ENCODE assay signal across 22 cellular contexts in the genomic region with DNA sequence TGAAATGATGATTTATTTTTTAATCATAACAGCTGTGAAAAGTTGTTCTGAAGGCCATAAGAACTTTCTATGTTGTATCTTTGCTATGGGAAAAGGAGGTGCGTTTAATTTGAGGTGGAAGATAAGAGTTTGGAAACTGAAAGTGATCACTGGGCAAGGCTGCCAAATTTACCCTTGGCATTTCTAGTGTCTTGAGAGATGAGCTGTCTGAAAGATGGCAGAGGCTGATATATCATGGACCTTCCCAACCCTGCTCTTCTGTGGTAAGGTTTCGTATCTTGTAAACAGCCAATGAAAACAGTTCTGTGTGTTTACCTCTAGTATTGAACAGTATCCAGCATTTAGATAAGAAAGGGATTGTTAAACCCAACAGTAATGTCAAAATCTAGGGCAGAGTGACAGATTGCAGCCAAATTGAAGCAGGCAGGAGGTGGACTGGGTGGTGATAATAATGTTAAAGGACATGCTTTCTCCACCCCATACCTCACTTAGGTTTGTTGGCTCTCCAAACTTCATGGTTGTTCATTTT. TPM values are rescaled to one million over a fixed set of nuclear protein-coding genes. Genes with fewer than 3 reads are reported as not detected.
DNase-seq lines count a peak whose midpoint lies in the region; ATAC-seq and TF ChIP-seq lines count a peak whose summit lies in the region.
"Had no signal": no experiment of that assay in that cellular context is flagged by ENCODE, and none has a peak within 500 bp of the region (broad histone marks: within the 10 kb centered on the region; RNA-seq: fewer than 3 reads in every experiment).

No MANE protein-coding gene starts in this region.

- intact Hi-C loops in CD14-positive monocyte (cut with micrococcal nuclease) = no loop called here

- no peaks in the 10 kb centered on the region for H3K36me3 ChIP-seq in MM.1S (replicated peaks; ENCODE audit: insufficient read depth, low read length)
- H3K36me3 ChIP-seq: breast epithelium, neural progenitor cell had no signal

- no peaks in the 10 kb centered on the region for H3K27me3 Mint-ChIP-seq in activated naive CD4-positive, alpha-beta T cell treated with anti-CD3 and anti-CD28 coated beads, Interleukin-2, amount 10 ng/mL, durations not matched to agents 7 days and 5 days
- no peaks in the 10 kb centered on the region for H3K27me3 Mint-ChIP-seq in activated naive CD8-positive, alpha-beta T cell treated with anti-CD3 and anti-CD28 coated beads, Interleukin-2, amount 10 ng/mL, durations not matched to agents 7 days and 5 days
- no peaks in the 10 kb centered on the region for H3K27me3 Mint-ChIP-seq in stimulated activated naive CD8-positive, alpha-beta T cell treated with anti-CD3 and anti-CD28 coated beads, Interleukin-15, amount 100 ng/mL, for 72 hours
- peaks cover 0 to 6% (median 5%) of the 10 kb centered on the region in 3 donors for H3K27me3 Mint-ChIP-seq in CD14-positive monocyte (ENCODE audit: low read depth in 3 of 3)

- no peak overlapping the region for H3K4me3 Mint-ChIP-seq in activated naive CD4-positive, alpha-beta T cell treated with anti-CD3 and anti-CD28 coated beads, Interleukin-2, amount 10 ng/mL, durations not matched to agents 7 days and 5 days
- peak overlapping the region; percentile 65 for H3K4me3 Mint-ChIP-seq in activated naive CD8-positive, alpha-beta T cell treated with anti-CD3 and anti-CD28 coated beads, Interleukin-2, amount 10 ng/mL, durations not matched to agents 7 days and 5 days
- H3K4me3 Mint-ChIP-seq in stimulated activated naive CD8-positive, alpha-beta T cell treated with anti-CD3 and anti-CD28 coated beads, Interleukin-15, amount 100 ng/mL, for 72 hours = peak overlapping the region; percentile 52 to 98
- no peak overlapping the region for H3K4me3 Mint-ChIP-seq in CD14-positive monocyte
- H3K4me3 Mint-ChIP-seq: dendritic cell treated with granulocyte-macrophage colony-stimulating factor and Interleukin-4, amounts not matched to agents 40 ng/mL and 50 ng/mL, for 4 days; mesothelial cell of epicardium; neural progenitor cell had no signal

- no peaks in the 10 kb centered on the region for H4K20me1 ChIP-seq in MM.1S (ENCODE audit: insufficient read depth, low read length)

- CTCF ChIA-PET in activated naive CD4-positive, alpha-beta T cell treated with anti-CD3 and anti-CD28 coated beads, Interleukin-2, amount 10 ng/mL, durations not matched to agents 7 days and 5 days (lab: Charles Lee) = interaction anchor here (1.8 kb wide), 1 partner anchor 391 kb away, joined by 6 read pairs; no protein-coding TSS in a partner anchor

- peak; percentile 18 for ATAC-seq in activated naive CD8-positive, alpha-beta T cell treated with anti-CD3 and anti-CD28 coated beads, Interleukin-2, amount 10 ng/mL, durations not matched to agents 7 days and 5 days (ENCODE audit: low read depth)
- no peak for ATAC-seq in stimulated activated naive CD8-positive, alpha-beta T cell treated with anti-CD3 and anti-CD28 coated beads, Interleukin-15, amount 100 ng/mL, for 72 hours
- ATAC-seq in HG03565 (IDR thresholded peaks at IDR 0.05; ENCODE audit: unreplicated experiment) = no peak
- ATAC-seq: foreskin keratinocyte, Panc1 had no signal

- peaks cover 11% of the 10 kb centered on the region for H3K79me2 ChIP-seq in MM.1S (ENCODE audit: low read length)

- H3K4me1 Mint-ChIP-seq in activated naive CD4-positive, alpha-beta T cell treated with anti-CD3 and anti-CD28 coated beads, Interleukin-2, amount 10 ng/mL, durations not matched to agents 7 days and 5 days = peaks cover 62% of the 10 kb centered on the region
- H3K4me1 Mint-ChIP-seq in activated naive CD8-positive, alpha-beta T cell treated with anti-CD3 and anti-CD28 coated beads, Interleukin-2, amount 10 ng/mL, durations not matched to agents 7 days and 5 days = peaks cover 59% of the 10 kb centered on the region
- H3K4me1 Mint-ChIP-seq in stimulated activated naive CD8-positive, alpha-beta T cell treated with anti-CD3 and anti-CD28 coated beads, Interleukin-15, amount 100 ng/mL, for 72 hours = peaks cover 90% of the 10 kb centered on the region
- H3K4me1 Mint-ChIP-seq in CD14-positive monocyte = peaks cover 84% of the 10 kb centered on the region

- no peak overlapping the region for H3K9ac ChIP-seq in MM.1S (ENCODE audit: low read length)
- H3K9ac ChIP-seq: neural progenitor cell had no signal

- H3K9me3 Mint-ChIP-seq in activated naive CD4-positive, alpha-beta T cell treated with anti-CD3 and anti-CD28 coated beads, Interleukin-2, amount 10 ng/mL, durations not matched to agents 7 days and 5 days = no peaks in the 10 kb centered on the region
- H3K9me3 Mint-ChIP-seq in activated naive CD8-positive, alpha-beta T cell treated with anti-CD3 and anti-CD28 coated beads, Interleukin-2, amount 10 ng/mL, durations not matched to agents 7 days and 5 days = no peaks in the 10 kb centered on the region
- no peaks in the 10 kb centered on the region for H3K9me3 Mint-ChIP-seq in stimulated activated naive CD8-positive, alpha-beta T cell treated with anti-CD3 and anti-CD28 coated beads, Interleukin-15, amount 100 ng/mL, for 72 hours
- peaks cover 0 to 2% (median 0%) of the 10 kb centered on the region in 7 donors for H3K9me3 Mint-ChIP-seq in CD14-positive monocyte
- H3K9me3 Mint-ChIP-seq: dendritic cell treated with granulocyte-macrophage colony-stimulating factor and Interleukin-4, amounts not matched to agents 40 ng/mL and 50 ng/mL, for 4 days; neural progenitor cell had no signal

- peak overlapping the region; percentile 12; the same call in 1 of the 2 replicates for H3K4me2 ChIP-seq in MM.1S (ENCODE audit: low read depth, low read length)
- H3K4me2 ChIP-seq: neural progenitor cell had no signal

- H2AFZ ChIP-seq in MM.1S (ENCODE audit: low read length) = no peak overlapping the region
- H2AFZ ChIP-seq: neural progenitor cell had no signal

- H3K4me3 ChIP-seq in MM.1S (ENCODE audit: low read length) = no peak overlapping the region
- H3K4me3 ChIP-seq: breast epithelium, neural progenitor cell, SK-N-MC had no signal

- no peak overlapping the region for H3K27ac ChIP-seq in MM.1S (ENCODE audit: low read length)
- H3K27ac ChIP-seq: breast epithelium, foreskin keratinocyte, HL-60, neural progenitor cell, SK-N-MC had no signal

- no peaks in the 10 kb centered on the region for H3K9me2 ChIP-seq in MM.1S (replicated peaks; ENCODE audit: insufficient read depth, low read length)

- no peaks in the 10 kb centered on the region for H3K27me3 ChIP-seq in MM.1S (replicated peaks; ENCODE audit: insufficient read depth, low read length)
- H3K27me3 ChIP-seq: breast epithelium, foreskin keratinocyte, neural progenitor cell had no signal

- H3K27ac Mint-ChIP-seq in activated naive CD4-positive, alpha-beta T cell treated with anti-CD3 and anti-CD28 coated beads, Interleukin-2, amount 10 ng/mL, durations not matched to agents 7 days and 5 days = peak overlapping the region; percentile 6
- H3K27ac Mint-ChIP-seq in activated naive CD8-positive, alpha-beta T cell treated with anti-CD3 and anti-CD28 coated beads, Interleukin-2, amount 10 ng/mL, durations not matched to agents 7 days and 5 days = peak overlapping the region; percentile 89
- no peak overlapping the region for H3K27ac Mint-ChIP-seq in stimulated activated naive CD8-positive, alpha-beta T cell treated with anti-CD3 and anti-CD28 coated beads, Interleukin-15, amount 100 ng/mL, for 72 hours
- H3K27ac Mint-ChIP-seq in CD14-positive monocyte = peak overlapping the region in 2 of 7 donors; percentile 20 to 78
- H3K27ac Mint-ChIP-seq: dendritic cell treated with granulocyte-macrophage colony-stimulating factor and Interleukin-4, amounts not matched to agents 40 ng/mL and 50 ng/mL, for 4 days; mesothelial cell of epicardium; neural progenitor cell had no signal

- TF ChIP-seq CTCF in MM.1S (IDR thresholded peaks at IDR 0.05; ENCODE audit: low read length) = no peak
- no peak for TF ChIP-seq CTCF in CD14-positive monocyte (IDR thresholded peaks at IDR 0.05)

- DNase-seq in activated naive CD4-positive, alpha-beta T cell treated with anti-CD3 and anti-CD28 coated beads, Interleukin-2, amount 10 ng/mL, durations not matched to agents 7 days and 5 days = no peak
- DNase-seq in activated naive CD4-positive, alpha-beta T cell treated with Interleukin-2 at 50 U/mL for 16 hours = no peak
- peak; percentile 39 for DNase-seq in MM.1S
- no peak for DNase-seq in activated naive CD8-positive, alpha-beta T cell treated with anti-CD3 and anti-CD28 coated beads, Interleukin-2, amount 10 ng/mL, durations not matched to agents 7 days and 5 days
- DNase-seq in stimulated activated naive CD8-positive, alpha-beta T cell treated with anti-CD3 and anti-CD28 coated beads, Interleukin-15, amount 100 ng/mL, for 72 hours = no peak
- no peak for DNase-seq in CD14-positive monocyte (ENCODE audit: low spot score)
- DNase-seq in NOMO-1 treated with dmso at 0.1 percent for 144 hours (lab: John Stamatoyannopoulos, UW; ENCODE audit: unreplicated experiment) = no peak
- DNase-seq: Caco-2, foreskin keratinocyte, KBM-7, kidney glomerular epithelial cell, NCI-H1048, NCI-H2107, retina had no signal

- no peaks in the 10 kb centered on the region for H3K9me3 ChIP-seq in MM.1S (replicated peaks; ENCODE audit: insufficient read depth, low read length)
- H3K9me3 ChIP-seq: breast epithelium, Caco-2 had no signal

- POLR2A ChIA-PET in activated naive CD8-positive, alpha-beta T cell treated with anti-CD3 and anti-CD28 coated beads, Interleukin-2, amount 10 ng/mL, durations not matched to agents 7 days and 5 days (lab: Charles Lee) = interaction anchor here (1.0 kb wide), 1 partner anchor 16 kb away, joined by 9 read pairs; the partner anchor contains the start of gene NFKBIZ

- H3K4me1 ChIP-seq in MM.1S (ENCODE audit: low read length) = peaks cover 29% of the 10 kb centered on the region
- H3K4me1 ChIP-seq: Caco-2 had no signal

- peaks cover under 1% of the 10 kb centered on the region for H3F3A ChIP-seq in MM.1S (ENCODE audit: insufficient read depth, low read length)

- H3K36me3 Mint-ChIP-seq in activated naive CD4-positive, alpha-beta T cell treated with anti-CD3 and anti-CD28 coated beads, Interleukin-2, amount 10 ng/mL, durations not matched to agents 7 days and 5 days = peaks cover 29% of the 10 kb centered on the region
- H3K36me3 Mint-ChIP-seq in activated naive CD8-positive, alpha-beta T cell treated with anti-CD3 and anti-CD28 coated beads, Interleukin-2, amount 10 ng/mL, durations not matched to agents 7 days and 5 days = peaks cover 39% of the 10 kb centered on the region
- H3K36me3 Mint-ChIP-seq in CD14-positive monocyte = peaks cover 14 to 17% of the 10 kb centered on the region in 2 donors
- H3K36me3 Mint-ChIP-seq: neural progenitor cell had no signal

RNA-seq across cellular contexts. Expression of gene NFKBIZ, which starts 15.8 kb away (rescaled TPM):
- 10 to 100 TPM; 72.5 to 76.3 TPM for total RNA-seq in activated naive CD8-positive, alpha-beta T cell treated with anti-CD3 and anti-CD28 coated beads, Interleukin-2, amount 10 ng/mL, durations not matched to agents 7 days and 5 days
- polyA plus RNA-seq in CD14-positive monocyte = 10 to 100 TPM; 71.0 to 84.9 TPM

RNA-seq across cellular contexts. Expression of gene NXPE3, which starts 54.5 kb away (rescaled TPM):
- total RNA-seq in activated naive CD8-positive, alpha-beta T cell treated with anti-CD3 and anti-CD28 coated beads, Interleukin-2, amount 10 ng/mL, durations not matched to agents 7 days and 5 days = 10 to 100 TPM; 29.8 to 30.7 TPM
- 10 to 100 TPM; 19.8 to 35.8 TPM for polyA plus RNA-seq in CD14-positive monocyte

Comparison
In these comparisons a context has a peak if more than half of its experiments do, and no peak if none do; other contexts are left out.
1. H3K27ac Mint-ChIP-seq: peak in activated naive CD4-positive, alpha-beta T cell treated with anti-CD3 and anti-CD28 coated beads, Interleukin-2, amount 10 ng/mL, durations not matched to agents 7 days and 5 days (single experiment) and activated naive CD8-positive, alpha-beta T cell treated with anti-CD3 and anti-CD28 coated beads, Interleukin-2, amount 10 ng/mL, durations not matched to agents 7 days and 5 days (single experiment); none in stimulated activated naive CD8-positive, alpha-beta T cell treated with anti-CD3 and anti-CD28 coated beads, Interleukin-15, amount 100 ng/mL, for 72 hours (0 of 2).
2. H3K4me3 Mint-ChIP-seq: peak in activated naive CD8-positive, alpha-beta T cell treated with anti-CD3 and anti-CD28 coated beads, Interleukin-2, amount 10 ng/mL, durations not matched to agents 7 days and 5 days (single experiment) and stimulated activated naive CD8-positive, alpha-beta T cell treated with anti-CD3 and anti-CD28 coated beads, Interleukin-15, amount 100 ng/mL, for 72 hours (2 of 2); none in activated naive CD4-positive, alpha-beta T cell treated with anti-CD3 and anti-CD28 coated beads, Interleukin-2, amount 10 ng/mL, durations not matched to agents 7 days and 5 days (single experiment) and CD14-positive monocyte (0 of 2).